In genomic region chr9:115098226-115098965, GRCh38 we compare ENCODE assay signal across 1 cellular context.
TF ChIP-seq lines count a peak whose summit lies in the region.

No MANE protein-coding gene starts in this region.

TF ChIP-seq in SK-N-SH, 30 proteins besides CTCF, POLR2A, EP300 and RAD21 (continued from another document):
- TF ChIP-seq, protein P1, sequence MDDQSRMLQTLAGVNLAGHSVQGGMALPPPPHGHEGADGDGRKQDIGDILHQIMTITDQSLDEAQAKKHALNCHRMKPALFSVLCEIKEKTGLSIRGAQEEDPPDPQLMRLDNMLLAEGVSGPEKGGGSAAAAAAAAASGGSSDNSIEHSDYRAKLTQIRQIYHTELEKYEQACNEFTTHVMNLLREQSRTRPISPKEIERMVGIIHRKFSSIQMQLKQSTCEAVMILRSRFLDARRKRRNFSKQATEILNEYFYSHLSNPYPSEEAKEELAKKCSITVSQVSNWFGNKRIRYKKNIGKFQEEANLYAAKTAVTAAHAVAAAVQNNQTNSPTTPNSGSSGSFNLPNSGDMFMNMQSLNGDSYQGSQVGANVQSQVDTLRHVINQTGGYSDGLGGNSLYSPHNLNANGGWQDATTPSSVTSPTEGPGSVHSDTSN (IDR thresholded peaks at IDR 0.05): no peak
- TF ChIP-seq SIN3A (IDR thresholded peaks at IDR 0.05; ENCODE audit: borderline replicate concordance, low read depth, low read length) (no peak), ZBTB33 (IDR thresholded peaks at IDR 0.05; ENCODE audit: borderline replicate concordance, low read depth) (no peak), TCF12 (IDR thresholded peaks at IDR 0.05) (no peak), GABPA (IDR thresholded peaks at IDR 0.05; ENCODE audit: low read depth) (no peak), NRF1 (IDR thresholded peaks at IDR 0.05; ENCODE audit: low read depth, low read length) (no peak), FOXM1 (IDR thresholded peaks at IDR 0.05; ENCODE audit: low read depth) (no peak), USF2 (IDR thresholded peaks at IDR 0.05; ENCODE audit: borderline replicate concordance, low read depth, low read length) (no peak), GATA2 (CRISPR knock-in tag; IDR thresholded peaks at IDR 0.05) (no peak), MXI1 (IDR thresholded peaks at IDR 0.05; ENCODE audit: low read depth, low read length) (no peak), SMC3 (IDR thresholded peaks at IDR 0.05; ENCODE audit: low read depth, low read length) (no peak), YY1 (IDR thresholded peaks at IDR 0.05; ENCODE audit: low read depth) (no peak), MAX (IDR thresholded peaks at IDR 0.05; ENCODE audit: low read depth) (no peak), RCOR1 (IDR thresholded peaks at IDR 0.05; ENCODE audit: low read length) (no peak), FOSL2 (IDR thresholded peaks at IDR 0.05; ENCODE audit: borderline replicate concordance, low read depth) (no peak), TAF1 (IDR thresholded peaks at IDR 0.05; ENCODE audit: borderline replicate concordance, low read depth, low read length) (no peak)
